Comparison of ENCODE assay signal across 13 cellular contexts in genomic region chr11:9203715-9204311, GRCh38.
DNase-seq lines count a peak whose midpoint lies in the region; ATAC-seq and TF ChIP-seq lines count a peak whose summit lies in the region.
"Had no signal": no experiment of that assay in that cellular context is flagged by ENCODE, and none has a peak within 500 bp of the region (broad histone marks: within the 10 kb centered on the region; RNA-seq: fewer than 3 reads in every experiment).

No MANE protein-coding gene starts in this region.

- ATAC-seq in SK-N-SH treated with all-trans-retinoic acid at 6 μM for 48 hours = no peak
- ATAC-seq: body of pancreas had no signal

- H3K9me3 ChIP-seq in SK-N-SH (no peaks in the 10 kb centered on the region), endodermal cell (ENCODE audit: control insufficient read depth, low read length) (no peaks in the 10 kb centered on the region)
- H3K9me3 ChIP-seq: body of pancreas, tibial nerve had no signal

- peaks cover 25% of the 10 kb centered on the region for H4K20me1 ChIP-seq in SK-N-SH (ENCODE audit: insufficient read depth)

- H3K9me3 Mint-ChIP-seq in endodermal cell = no peaks in the 10 kb centered on the region
- H3K9me3 Mint-ChIP-seq: nephron had no signal

- H3K79me2 ChIP-seq in SK-N-SH (ENCODE audit: insufficient read depth) = peaks cover 74% of the 10 kb centered on the region

- no peak overlapping the region for H2AFZ ChIP-seq in SK-N-SH (ENCODE audit: low read depth)

- H3K4me3 ChIP-seq in SK-N-SH (ENCODE audit: low read depth in 2 of 2, low read length in 1 of 2) (no peak overlapping the region), endodermal cell (ENCODE audit: low read length) (no peak overlapping the region), foreskin fibroblast (ENCODE audit: low read depth in 1 of 2, low read length in 2 of 2) (no peak overlapping the region), H7 (ENCODE audit: insufficient read depth, low read depth, low read length) (no peak overlapping the region)
- H3K4me3 ChIP-seq: body of pancreas, tibial nerve had no signal

- H3K27ac ChIP-seq in SK-N-SH (ENCODE audit: low read depth in 2 of 2, low read length in 1 of 2) (no peak overlapping the region), endodermal cell (ENCODE audit: low read depth, low read length) (no peak overlapping the region)
- H3K27ac ChIP-seq: body of pancreas, tibial nerve had no signal

- 98% methylated on average over 12 of the region's 12 CpGs for WGBS in SK-N-SH (ENCODE audit: low lambda C conversion rate)
- WGBS in endodermal cell (ENCODE audit: insufficient coverage in 1 of 2, insufficient read length in 1 of 2), 2 experiments = 89 to 92% methylated on average over 12 of the region's 12 CpGs

- POLR2A ChIA-PET in SK-N-SH (lab: Yijun Ruan, JAX) = no interaction called here

- H3K36me3 Mint-ChIP-seq in endodermal cell (ENCODE audit: low read depth) = peaks cover 32% of the 10 kb centered on the region

- peaks cover 32% of the 10 kb centered on the region for H3K4me1 Mint-ChIP-seq in endodermal cell

- no peaks in the 10 kb centered on the region for H3K9me2 ChIP-seq in SK-N-SH

- peaks cover 2 to 11% of the 10 kb centered on the region in 2 experiments; a peak in 2 of 4 replicates for H3K4me1 ChIP-seq in SK-N-SH (ENCODE audit: control insufficient read depth in 1 of 2, insufficient read depth in 2 of 2, low read depth in 1 of 2, low read length in 1 of 2)
- H3K4me1 ChIP-seq in endodermal cell (ENCODE audit: control insufficient read depth, insufficient read depth, low read length) = peaks cover 5% of the 10 kb centered on the region
- H3K4me1 ChIP-seq: body of pancreas had no signal

- no peak overlapping the region for H3K4me2 ChIP-seq in SK-N-SH

- H3K4me3 Mint-ChIP-seq in endodermal cell = no peak overlapping the region
- H3K4me3 Mint-ChIP-seq: nephron had no signal

- H3K36me3 ChIP-seq in SK-N-SH (replicated peaks in 1 of 2; ENCODE audit: control insufficient read depth in 1 of 2, insufficient read depth in 2 of 2, low read length in 1 of 2) = peaks cover 17 to 32% of the 10 kb centered on the region in 2 experiments
- peaks cover 50% of the 10 kb centered on the region for H3K36me3 ChIP-seq in endodermal cell (ENCODE audit: control insufficient read depth, insufficient read depth, low read length)
- H3K36me3 ChIP-seq in H7 (replicated peaks; ENCODE audit: control insufficient read depth, insufficient read depth, low read length) = peaks cover 9% of the 10 kb centered on the region

- H3K27me3 ChIP-seq in SK-N-SH (ENCODE audit: insufficient read depth) (no peaks in the 10 kb centered on the region), endodermal cell (ENCODE audit: control insufficient read depth, insufficient read depth, low read length, poor library complexity, severe bottlenecking) (no peaks in the 10 kb centered on the region), H7 (ENCODE audit: control insufficient read depth, insufficient read depth, low read length) (no peaks in the 10 kb centered on the region)
- H3K27me3 ChIP-seq: body of pancreas, tibial nerve had no signal

- CTCF ChIA-PET in SK-N-SH (lab: Yijun Ruan, JAX) = interaction anchor here (1.1 to 1.5 kb wide), 2 partner anchors 15 to 38 kb away, joined by 3 read pairs; no protein-coding TSS in a partner anchor

- TF ChIP-seq RAD21 in SK-N-SH (IDR thresholded peaks at IDR 0.05; ENCODE audit: low read length) = peak; percentile 47

- peaks cover 7% of the 10 kb centered on the region for H3F3A ChIP-seq in SK-N-SH (replicated peaks; ENCODE audit: insufficient read depth)

- DNase-seq in SK-N-SH = peak; percentile 10
- peak; percentile 52 for DNase-seq in NAMALWA (ENCODE audit: low spot score)
- peak; percentile 71 for DNase-seq in endodermal cell
- DNase-seq in pons (ENCODE audit: low spot score) = peak; percentile 82
- no peak for DNase-seq in foreskin fibroblast
- DNase-seq in NCI-H226 = no peak
- no peak for DNase-seq in H7
- DNase-seq: activated CD8-positive, alpha-beta memory T cell treated with anti-CD3 and anti-CD28 coated beads for 24 hours; body of pancreas; NCI-H1092 treated with DMSO at 0.1 percent for 48 hours had no signal

- no peak overlapping the region for H3K9ac ChIP-seq in SK-N-SH
- H3K9ac ChIP-seq in endodermal cell (ENCODE audit: extremely low read depth, low read length, poor library complexity, severe bottlenecking) = no peak overlapping the region

- TF ChIP-seq CTCF in SK-N-SH (IDR thresholded peaks at IDR 0.05) (no peak), endodermal cell (conservative IDR thresholded peaks at IDR 0.05) (peak; percentile 71), foreskin fibroblast (IDR thresholded peaks at IDR 0.05; ENCODE audit: low read depth, low read length) (no peak)

- H3K27me3 Mint-ChIP-seq in endodermal cell (ENCODE audit: insufficient read depth) = no peaks in the 10 kb centered on the region

- no peak overlapping the region for H3K27ac Mint-ChIP-seq in endodermal cell
- H3K27ac Mint-ChIP-seq: nephron had no signal

- TF ChIP-seq EP300 in SK-N-SH (IDR thresholded peaks at IDR 0.05; ENCODE audit: borderline replicate concordance in 1 of 2, low read depth in 1 of 2, low read length in 1 of 2) = no peak

TF ChIP-seq in SK-N-SH, 30 proteins besides CTCF, POLR2A, EP300 and RAD21:
- no peak for TF ChIP-seq PBX3 (IDR thresholded peaks at IDR 0.05)
- TF ChIP-seq SMC3 (IDR thresholded peaks at IDR 0.05; ENCODE audit: low read depth, low read length) = peak; percentile 29; the same call in 1 of the 2 replicates

TF ChIP-seq in SK-N-SH treated with all-trans-retinoic acid at 6 μM for 48 hours, 23 proteins besides CTCF, POLR2A, EP300 and RAD21 (continues in another document):
- no peak for TF ChIP-seq ZNF565 (CRISPR knock-in tag; conservative IDR thresholded peaks at IDR 0.05; ENCODE audit: low read depth)
- no peak for TF ChIP-seq OSR1 (CRISPR knock-in tag; IDR thresholded peaks at IDR 0.05)
- no peak for TF ChIP-seq BACH2 (CRISPR knock-in tag; IDR thresholded peaks at IDR 0.05; ENCODE audit: borderline replicate concordance)
- TF ChIP-seq ISL1 (CRISPR knock-in tag; IDR thresholded peaks at IDR 0.05) = no peak
- no peak for TF ChIP-seq GLIS3 (CRISPR knock-in tag; IDR thresholded peaks at IDR 0.05)
- no peak for TF ChIP-seq SNAI2 (CRISPR knock-in tag; IDR thresholded peaks at IDR 0.05)
- no peak for TF ChIP-seq ESRRG (CRISPR knock-in tag; IDR thresholded peaks at IDR 0.05)
- TF ChIP-seq PATZ1 (CRISPR knock-in tag; IDR thresholded peaks at IDR 0.05; ENCODE audit: borderline replicate concordance) = no peak
- no peak for TF ChIP-seq PPARA (CRISPR knock-in tag; IDR thresholded peaks at IDR 0.05; ENCODE audit: borderline replicate concordance)
- no peak for TF ChIP-seq TSHZ2 (CRISPR knock-in tag; IDR thresholded peaks at IDR 0.05)
- TF ChIP-seq ZC3H10 (CRISPR knock-in tag; IDR thresholded peaks at IDR 0.05) = no peak
- TF ChIP-seq CSRNP3 (CRISPR knock-in tag; IDR thresholded peaks at IDR 0.05) = no peak
- TF ChIP-seq ARNTL (CRISPR knock-in tag; IDR thresholded peaks at IDR 0.05; ENCODE audit: borderline replicate concordance, low read depth) = no peak

Comparison
In these comparisons a context has a peak if more than half of its experiments do, and no peak if none do; other contexts are left out.
1. DNase-seq: peak in SK-N-SH (single experiment), NAMALWA (single experiment), endodermal cell (single experiment) and pons (single experiment); none in foreskin fibroblast (0 of 2), NCI-H226 (single experiment) and H7 (single experiment).